27 cellular contexts compared by ENCODE assay signal in genomic region chr17:8503807-8504206, GRCh38.
A peak's percentile ranks its signal among the peaks of the same experiment; 100 is the strongest.
DNase-seq lines count a peak whose midpoint lies in the region; ATAC-seq and TF ChIP-seq lines count a peak whose summit lies in the region.
"Had no signal": no experiment of that assay in that cellular context is flagged by ENCODE, and none has a peak within 500 bp of the region (broad histone marks: within the 10 kb centered on the region; RNA-seq: fewer than 3 reads in every experiment).

No MANE protein-coding gene starts in this region.

- ATAC-seq in activated naive CD8-positive, alpha-beta T cell treated with anti-CD3 and anti-CD28 coated beads, Interleukin-2, amount 50 U/mL, for 24 hours, result no peak
- ATAC-seq: foreskin keratinocyte; GM12878; naive thymus-derived CD4-positive, alpha-beta T cell; T-cell had no signal

- H3K27me3 ChIP-seq in HAP-1 (ENCODE audit: low read depth), result no peaks in the 10 kb centered on the region
- H3K27me3 ChIP-seq: breast epithelium, foreskin keratinocyte, ovary, sigmoid colon had no signal

- TF ChIP-seq CTCF in endothelial cell (IDR thresholded peaks at IDR 0.05; ENCODE audit: unreplicated experiment), result no peak
- TF ChIP-seq CTCF in nephron progenitor cell (IDR thresholded peaks at IDR 0.05), result no peak

- H3K27me3 Mint-ChIP-seq in endothelial cell (ENCODE audit: unreplicated experiment) (peaks cover 6% of the 10 kb centered on the region), nephron progenitor cell (ENCODE audit: low read depth, poor library complexity) (peaks cover 2% of the 10 kb centered on the region)
- H3K27me3 Mint-ChIP-seq in activated naive CD8-positive, alpha-beta T cell treated with anti-CD3 and anti-CD28 coated beads, Interleukin-2, amount 50 U/mL, for 24 hours, result no peaks in the 10 kb centered on the region
- H3K27me3 Mint-ChIP-seq: activated CD4-positive, alpha-beta T cell treated with anti-CD3 and anti-CD28 coated beads, Interleukin-2, amount 10 ng/mL, durations not matched to agents 24 days and 14 days; CD4-positive, CD25-positive, alpha-beta regulatory T cell; T-cell had no signal

- H3K9me3 Mint-ChIP-seq in endothelial cell (ENCODE audit: unreplicated experiment) (no peaks in the 10 kb centered on the region), nephron progenitor cell (no peaks in the 10 kb centered on the region)
- no peaks in the 10 kb centered on the region for H3K9me3 Mint-ChIP-seq in activated naive CD8-positive, alpha-beta T cell treated with anti-CD3 and anti-CD28 coated beads, Interleukin-2, amount 50 U/mL, for 24 hours
- H3K9me3 Mint-ChIP-seq: activated CD4-positive, alpha-beta T cell treated with anti-CD3 and anti-CD28 coated beads, Interleukin-2, amount 10 ng/mL, durations not matched to agents 24 days and 14 days; naive thymus-derived CD4-positive, alpha-beta T cell; T-cell had no signal

- H3K4me3 ChIP-seq in HAP-1, result no peak overlapping the region
- H3K4me3 ChIP-seq: breast epithelium, GM12878, ovary, sigmoid colon had no signal

- in situ Hi-C loops in HAP-1 (cut with MboI; ENCODE audit: low sequenced_read_pairs), result no loop called here

- H3K36me3 Mint-ChIP-seq in endothelial cell (ENCODE audit: low read depth, unreplicated experiment), result peaks cover 70% of the 10 kb centered on the region
- H3K36me3 Mint-ChIP-seq in nephron progenitor cell (ENCODE audit: low read depth), result peaks cover 82% of the 10 kb centered on the region
- H3K36me3 Mint-ChIP-seq in activated naive CD8-positive, alpha-beta T cell treated with anti-CD3 and anti-CD28 coated beads, Interleukin-2, amount 50 U/mL, for 24 hours (ENCODE audit: low read depth), result peaks cover 3% of the 10 kb centered on the region
- H3K36me3 Mint-ChIP-seq: CD4-positive, CD25-positive, alpha-beta regulatory T cell had no signal

- peak; percentile 16 for DNase-seq in COR-L47 (lab: John Stamatoyannopoulos, UW)
- peak; percentile 43 for DNase-seq in NCI-H345 treated with DMSO at 0.1 percent for 48 hours (lab: John Stamatoyannopoulos, UW; ENCODE audit: unreplicated experiment)
- DNase-seq in endothelial cell (ENCODE audit: low spot score), result no peak
- no peak for DNase-seq in nephron progenitor cell
- no peak for DNase-seq in stimulated activated naive CD4-positive, alpha-beta T cell (lab: John Stamatoyannopoulos, UW)
- no peak for DNase-seq in cortex of kidney (lab: John Stamatoyannopoulos, UW)
- DNase-seq in activated naive CD8-positive, alpha-beta T cell treated with anti-CD3 and anti-CD28 coated beads, Interleukin-2, amount 50 U/mL, for 24 hours, result no peak
- DNase-seq in HAP-1 (ENCODE audit: low spot score in 2 of 2), result no peak
- DNase-seq: activated CD4-positive, alpha-beta T cell treated with anti-CD3 and anti-CD28 coated beads, Interleukin-2, amount 10 ng/mL, durations not matched to agents 24 days and 14 days; activated CD8-positive, alpha-beta memory T cell treated with anti-CD3 and anti-CD28 coated beads, Interleukin-2, amount 50 U/mL, for 48 hours; activated effector memory CD4-positive, alpha-beta T cell treated with Interleukin-2 at 50 U/mL for 16 hours; CD4-positive, CD25-positive, alpha-beta regulatory T cell; DMS53; erythroblast; foreskin keratinocyte; GOT3; KBM-7; kidney glomerular epithelial cell; mesendoderm; naive thymus-derived CD4-positive, alpha-beta T cell; OCI-M1; ovary; SHP77 treated with DMSO at 0.1 percent for 48 hours; sigmoid colon; T-cell had no signal

- H3K27ac Mint-ChIP-seq in endothelial cell (ENCODE audit: unreplicated experiment), result peak overlapping the region; percentile 10
- peak overlapping the region; percentile 65 for H3K27ac Mint-ChIP-seq in nephron progenitor cell
- no peak overlapping the region for H3K27ac Mint-ChIP-seq in activated naive CD8-positive, alpha-beta T cell treated with anti-CD3 and anti-CD28 coated beads, Interleukin-2, amount 50 U/mL, for 24 hours
- H3K27ac Mint-ChIP-seq: activated CD4-positive, alpha-beta T cell treated with anti-CD3 and anti-CD28 coated beads, Interleukin-2, amount 10 ng/mL, durations not matched to agents 24 days and 14 days; T-cell had no signal

- H3K4me1 Mint-ChIP-seq in endothelial cell (ENCODE audit: unreplicated experiment) (peaks cover 6% of the 10 kb centered on the region), nephron progenitor cell (no peaks in the 10 kb centered on the region)
- H3K4me1 Mint-ChIP-seq in activated naive CD8-positive, alpha-beta T cell treated with anti-CD3 and anti-CD28 coated beads, Interleukin-2, amount 50 U/mL, for 24 hours, result no peaks in the 10 kb centered on the region
- H3K4me1 Mint-ChIP-seq: CD4-positive, CD25-positive, alpha-beta regulatory T cell; T-cell had no signal

- no peaks in the 10 kb centered on the region for H3K9me3 ChIP-seq in HAP-1
- H3K9me3 ChIP-seq: breast epithelium, ovary, sigmoid colon had no signal

- no peaks in the 10 kb centered on the region for H3K4me1 ChIP-seq in HAP-1
- H3K4me1 ChIP-seq: breast epithelium, foreskin keratinocyte had no signal

- H3K36me3 ChIP-seq in HAP-1 (replicated peaks), result peaks cover 74% of the 10 kb centered on the region
- H3K36me3 ChIP-seq: breast epithelium, ovary had no signal

- H3K4me3 Mint-ChIP-seq in endothelial cell (ENCODE audit: unreplicated experiment), result peak overlapping the region; percentile 27
- no peak overlapping the region for H3K4me3 Mint-ChIP-seq in nephron progenitor cell
- no peak overlapping the region for H3K4me3 Mint-ChIP-seq in activated naive CD8-positive, alpha-beta T cell treated with anti-CD3 and anti-CD28 coated beads, Interleukin-2, amount 50 U/mL, for 24 hours
- H3K4me3 Mint-ChIP-seq: activated CD4-positive, alpha-beta T cell treated with anti-CD3 and anti-CD28 coated beads, Interleukin-2, amount 10 ng/mL, durations not matched to agents 24 days and 14 days; CD4-positive, CD25-positive, alpha-beta regulatory T cell; naive thymus-derived CD4-positive, alpha-beta T cell; T-cell had no signal

Comparison
In these comparisons a context has a peak if more than half of its experiments do, and no peak if none do; other contexts are left out.
1. DNase-seq: peak in COR-L47 (single experiment) and NCI-H345 treated with DMSO at 0.1 percent for 48 hours (single experiment); none in endothelial cell (single experiment), nephron progenitor cell (single experiment), stimulated activated naive CD4-positive, alpha-beta T cell (0 of 6), cortex of kidney (single experiment), activated naive CD8-positive, alpha-beta T cell treated with anti-CD3 and anti-CD28 coated beads, Interleukin-2, amount 50 U/mL, for 24 hours (single experiment) and HAP-1 (0 of 2).